In the genomic region with DNA sequence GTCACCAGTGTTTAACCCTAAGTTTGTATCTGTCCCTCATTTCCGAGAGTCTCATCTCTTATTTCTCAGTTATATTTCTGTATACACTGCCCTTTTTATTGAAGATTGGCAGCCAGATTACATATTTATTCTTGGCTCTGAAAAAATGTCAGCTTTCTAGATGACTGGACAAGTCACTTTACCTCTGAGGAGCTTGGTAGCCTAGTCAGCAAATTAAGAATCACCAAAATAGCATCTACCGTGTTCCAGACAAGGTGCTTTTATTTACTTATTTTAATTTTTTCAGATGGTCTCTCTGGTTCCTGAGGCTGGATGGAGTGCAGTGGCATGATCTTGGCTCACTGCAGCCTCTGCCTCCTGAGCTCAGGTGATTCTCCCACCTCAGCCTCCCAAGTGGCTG, we compare ENCODE assay signal across 1 cellular context.
TF ChIP-seq lines count a peak whose summit lies in the region.

No MANE protein-coding gene starts in this region.

TF ChIP-seq in HepG2, 621 proteins besides CTCF, POLR2A, EP300 and RAD21:
- TF ChIP-seq MAFK (conservative IDR thresholded peaks at IDR 0.05 in 1 of 2, IDR thresholded peaks at IDR 0.05 in 1 of 2; ENCODE audit: low read length in 2 of 2) = peak; percentile 33 to 73; a peak in 2 of 4 replicates
- peak; percentile 39; the same call in 1 of the 2 replicates for TF ChIP-seq MAFF (IDR thresholded peaks at IDR 0.05; ENCODE audit: low read depth, low read length)
- TF ChIP-seq, protein P1, sequence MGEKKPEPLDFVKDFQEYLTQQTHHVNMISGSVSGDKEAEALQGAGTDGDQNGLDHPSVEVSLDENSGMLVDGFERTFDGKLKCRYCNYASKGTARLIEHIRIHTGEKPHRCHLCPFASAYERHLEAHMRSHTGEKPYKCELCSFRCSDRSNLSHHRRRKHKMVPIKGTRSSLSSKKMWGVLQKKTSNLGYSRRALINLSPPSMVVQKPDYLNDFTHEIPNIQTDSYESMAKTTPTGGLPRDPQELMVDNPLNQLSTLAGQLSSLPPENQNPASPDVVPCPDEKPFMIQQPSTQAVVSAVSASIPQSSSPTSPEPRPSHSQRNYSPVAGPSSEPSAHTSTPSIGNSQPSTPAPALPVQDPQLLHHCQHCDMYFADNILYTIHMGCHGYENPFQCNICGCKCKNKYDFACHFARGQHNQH (CRISPR knock-in tag; IDR thresholded peaks at IDR 0.05) = no peak
